In the genomic region with DNA sequence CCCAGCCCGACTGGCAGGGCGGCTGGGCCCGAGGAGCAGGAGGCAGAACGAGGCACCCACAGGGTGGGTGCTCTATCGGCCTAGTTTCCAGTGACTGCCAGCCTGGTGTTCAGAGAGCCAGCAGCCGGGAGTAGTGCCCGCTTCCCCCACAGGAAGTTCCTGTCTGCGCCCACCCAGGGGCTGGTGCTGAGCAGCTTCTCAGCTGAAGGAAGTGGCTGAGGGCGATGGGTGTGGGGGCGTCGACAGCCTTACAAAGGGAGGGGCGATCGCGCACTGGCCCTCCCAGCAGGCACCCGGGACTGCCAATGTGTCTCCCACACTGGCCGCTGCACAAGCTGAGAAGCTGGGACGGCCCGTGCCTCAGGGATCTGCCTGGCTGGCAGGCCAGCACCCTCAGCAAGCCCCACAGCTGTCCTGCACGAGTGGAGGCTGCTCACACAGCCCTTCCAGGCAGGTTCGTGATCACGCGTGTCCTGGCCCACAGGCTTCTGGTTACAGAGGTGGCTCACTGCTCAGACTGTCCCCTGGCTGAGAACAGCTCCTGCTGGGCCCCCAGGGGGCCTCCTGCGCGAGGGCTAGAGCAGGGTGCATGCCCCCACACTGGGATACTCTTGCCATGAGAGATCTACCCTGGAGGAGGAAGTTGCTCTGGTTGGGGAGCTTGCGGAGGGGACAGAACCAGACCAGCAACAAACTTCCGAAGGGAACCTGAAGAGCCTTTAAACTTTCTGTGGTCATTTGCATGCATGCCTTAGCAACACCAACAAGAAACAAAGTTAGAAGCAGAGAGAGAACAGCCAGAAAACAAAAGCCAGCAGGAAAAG, we compare ENCODE assay signal across 8 cellular contexts. TPM values are rescaled to one million over a fixed set of nuclear protein-coding genes. Genes with fewer than 3 reads are reported as not detected.
A peak's percentile ranks its signal among the peaks of the same experiment; 100 is the strongest.
DNase-seq lines count a peak whose midpoint lies in the region; ATAC-seq lines count a peak whose summit lies in the region.

No MANE protein-coding gene starts in this region.

- in situ Hi-C loops in KBM-7 (cut with MboI; ENCODE audit: low pct_unique_long_range_greater_than_20kb, low sequenced_read_pairs) = no loop called here
- in situ Hi-C loops in G401 (cut with HindIII; ENCODE audit: low sequenced_read_pairs) = no loop called here

- peak overlapping the region; percentile 89 for H3K4me3 Mint-ChIP-seq in activated CD8-positive, alpha-beta memory T cell treated with anti-CD3 and anti-CD28 coated beads, Interleukin-2, amount 10 ng/mL, durations not matched to agents 7 days and 5 days

- H3K27ac Mint-ChIP-seq in activated CD8-positive, alpha-beta memory T cell treated with anti-CD3 and anti-CD28 coated beads, Interleukin-2, amount 10 ng/mL, durations not matched to agents 7 days and 5 days = peak overlapping the region; percentile 98

- CTCF ChIA-PET in activated CD8-positive, alpha-beta memory T cell treated with anti-CD3 and anti-CD28 coated beads, Interleukin-2, amount 10 ng/mL, durations not matched to agents 7 days and 5 days (lab: Charles Lee) = interaction anchor here (0.7 to 6.2 kb wide), 8 partner anchors 17 to 154 kb away, joined by 3 to 58 read pairs (median 5); a partner anchor contains a TSS

- peaks cover 15% of the 10 kb centered on the region for H3K36me3 Mint-ChIP-seq in activated CD8-positive, alpha-beta memory T cell treated with anti-CD3 and anti-CD28 coated beads, Interleukin-2, amount 10 ng/mL, durations not matched to agents 7 days and 5 days

- H3K4me1 Mint-ChIP-seq in activated CD8-positive, alpha-beta memory T cell treated with anti-CD3 and anti-CD28 coated beads, Interleukin-2, amount 10 ng/mL, durations not matched to agents 7 days and 5 days = peaks cover 62% of the 10 kb centered on the region

- no peaks in the 10 kb centered on the region for H3K9me3 Mint-ChIP-seq in activated CD8-positive, alpha-beta memory T cell treated with anti-CD3 and anti-CD28 coated beads, Interleukin-2, amount 10 ng/mL, durations not matched to agents 7 days and 5 days (ENCODE audit: low read depth)

- DNase-seq in KBM-7 (peak; percentile 83), foreskin melanocyte (peak; percentile 27), G401 (ENCODE audit: low spot score) (no peak)
- peak; percentile 93 for DNase-seq in activated CD8-positive, alpha-beta memory T cell treated with anti-CD3 and anti-CD28 coated beads, Interleukin-2, amount 10 ng/mL, durations not matched to agents 7 days and 5 days
- DNase-seq in stimulated activated CD4-positive, alpha-beta T cell treated with anti-CD3 and anti-CD28 coated beads, Interleukin-1b, Interleukin-23, amount 100 ng/mL, for 4 hours (ENCODE audit: low read depth in 2 of 2) = peak; percentile 47 to 51

- H3K27me3 Mint-ChIP-seq in activated CD8-positive, alpha-beta memory T cell treated with anti-CD3 and anti-CD28 coated beads, Interleukin-2, amount 10 ng/mL, durations not matched to agents 7 days and 5 days = no peaks in the 10 kb centered on the region

- ATAC-seq in activated CD8-positive, alpha-beta memory T cell treated with anti-CD3 and anti-CD28 coated beads, Interleukin-2, amount 10 ng/mL, durations not matched to agents 7 days and 5 days = peak; percentile 48
- ATAC-seq in HG03108 (IDR thresholded peaks at IDR 0.05; ENCODE audit: unreplicated experiment) = no peak
- no peak for ATAC-seq in esophagus mucosa
- ATAC-seq in HG03025 (IDR thresholded peaks at IDR 0.05; ENCODE audit: low FRiP score, unreplicated experiment) = no peak

RNA-seq across cellular contexts. Expression of a gene that starts 2.5 kb away (rescaled TPM):
- 100 to 1,000 TPM; 124 to 174 TPM for total RNA-seq in activated CD8-positive, alpha-beta memory T cell treated with anti-CD3 and anti-CD28 coated beads, Interleukin-2, amount 10 ng/mL, durations not matched to agents 7 days and 5 days
- total RNA-seq in G401 (2014; rRNA removed; shearing (Covaris generic)) = 22.3 and 31.3 TPM in 2 replicates
- 4.7 TPM for total RNA-seq in esophagus mucosa

RNA-seq across cellular contexts. Expression of a gene that starts 2.6 kb away (rescaled TPM):
- 10 to 100 TPM; 31.1 to 40.0 TPM for total RNA-seq in activated CD8-positive, alpha-beta memory T cell treated with anti-CD3 and anti-CD28 coated beads, Interleukin-2, amount 10 ng/mL, durations not matched to agents 7 days and 5 days
- 14.7 and 21.8 TPM in 2 replicates for total RNA-seq in G401 (2014; rRNA removed; shearing (Covaris generic))
- 14.3 TPM for total RNA-seq in esophagus mucosa

RNA-seq across cellular contexts. Expression of a gene that starts 17.4 kb away (rescaled TPM):
- total RNA-seq in activated CD8-positive, alpha-beta memory T cell treated with anti-CD3 and anti-CD28 coated beads, Interleukin-2, amount 10 ng/mL, durations not matched to agents 7 days and 5 days = 10 to 100 TPM in 1 of 2 experiments, 1 to 10 TPM in 1; 5.6 to 14.1 TPM
- 0.18 and 0.88 TPM in 2 replicates for total RNA-seq in G401 (2014; rRNA removed; shearing (Covaris generic))
- total RNA-seq in esophagus mucosa = 0.28 TPM

RNA-seq across cellular contexts. Expression of a gene that starts 40.8 kb away (rescaled TPM):
- 100 to 1,000 TPM; 112 to 134 TPM for total RNA-seq in activated CD8-positive, alpha-beta memory T cell treated with anti-CD3 and anti-CD28 coated beads, Interleukin-2, amount 10 ng/mL, durations not matched to agents 7 days and 5 days
- total RNA-seq in G401 (2014; rRNA removed; shearing (Covaris generic)) = 48.9 and 63.5 TPM in 2 replicates
- total RNA-seq in esophagus mucosa = 154 TPM

RNA-seq across cellular contexts. Expression of a gene that starts 52.8 kb away (rescaled TPM):
- 100 to 1,000 TPM; 461 to 494 TPM for total RNA-seq in activated CD8-positive, alpha-beta memory T cell treated with anti-CD3 and anti-CD28 coated beads, Interleukin-2, amount 10 ng/mL, durations not matched to agents 7 days and 5 days
- 299 and 403 TPM in 2 replicates for total RNA-seq in G401 (2014; rRNA removed; shearing (Covaris generic))
- total RNA-seq in esophagus mucosa = 66.3 TPM
